ENCODE assay signal across 10 cellular contexts in the genomic region with DNA sequence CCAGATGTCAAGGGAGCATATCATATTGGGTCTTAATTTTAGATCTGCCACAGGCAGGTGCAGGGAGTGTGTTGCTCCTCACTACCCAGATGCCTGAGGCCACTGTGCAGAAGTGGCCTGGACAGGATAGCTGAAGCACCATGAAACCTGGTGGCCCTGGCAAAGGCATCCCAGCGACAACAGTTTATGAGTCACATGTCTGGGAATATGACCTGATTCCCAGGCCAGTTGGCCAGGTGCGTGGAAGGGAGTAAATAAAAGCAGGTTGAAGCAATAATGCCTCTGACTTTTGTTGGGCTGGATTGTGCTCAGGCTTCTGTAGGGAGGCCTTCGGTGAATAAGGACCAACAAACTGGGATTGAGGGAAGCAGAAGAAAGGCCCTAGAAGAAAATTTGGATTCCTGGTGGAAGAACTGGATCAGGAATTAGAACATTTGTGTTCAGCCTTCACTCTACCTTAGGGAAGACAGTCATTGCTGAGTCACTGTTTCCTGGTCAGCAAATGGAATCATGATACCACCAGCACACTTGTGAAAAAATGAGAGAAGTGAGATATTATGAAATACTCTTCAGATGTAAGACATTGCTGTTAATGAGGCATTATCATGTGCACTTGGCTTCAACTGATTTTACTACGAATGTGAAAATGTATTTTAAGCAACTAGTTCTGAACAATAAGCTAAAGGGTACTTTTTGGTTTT.
DNase-seq lines count a peak whose midpoint lies in the region; ATAC-seq and TF ChIP-seq lines count a peak whose summit lies in the region.
"Had no signal": no experiment of that assay in that cellular context is flagged by ENCODE, and none has a peak within 500 bp of the region (broad histone marks: within the 10 kb centered on the region; RNA-seq: fewer than 3 reads in every experiment).

No MANE protein-coding gene starts in this region.

- no peak overlapping the region for H3K4me3 ChIP-seq in cardiac fibroblast (replicated peaks in 1 of 2; ENCODE audit: low read depth in 2 of 2, low read length in 2 of 2)
- H3K4me3 ChIP-seq: vagina had no signal

- no peak for TF ChIP-seq CTCF in cardiac fibroblast (IDR thresholded peaks at IDR 0.05; ENCODE audit: low read depth, low read length)

- ATAC-seq in HG03135 (IDR thresholded peaks at IDR 0.05; ENCODE audit: unreplicated experiment) = no peak

- DNase-seq in DMS53 (lab: John Stamatoyannopoulos, UW) (peak; percentile 98), NCI-H2029 treated with DMSO at 0.1 percent for 48 hours (lab: John Stamatoyannopoulos, UW) (peak; percentile 3), cardiac fibroblast (ENCODE audit: low read depth in 2 of 2) (peak; percentile 65 to 74), myocyte (ENCODE audit: low read depth) (peak; percentile 18), NCI-H2107 (lab: John Stamatoyannopoulos, UW) (no peak), nucleus accumbens (lab: John Stamatoyannopoulos, UW) (no peak), NCI-H2171 (lab: John Stamatoyannopoulos, UW) (no peak)
- DNase-seq: NCI-H345 had no signal

Comparison
In these comparisons a context has a peak if more than half of its experiments do, and no peak if none do; other contexts are left out.
1. DNase-seq: peak in DMS53 (single experiment), NCI-H2029 treated with DMSO at 0.1 percent for 48 hours (single experiment), cardiac fibroblast (2 of 2) and myocyte (single experiment); none in NCI-H2107 (single experiment), nucleus accumbens (0 of 56) and NCI-H2171 (single experiment).